ENCODE assay signal across 8 cellular contexts in genomic region chr11:30322162-30322561, GRCh38.
DNase-seq lines count a peak whose midpoint lies in the region; ATAC-seq and TF ChIP-seq lines count a peak whose summit lies in the region.

No MANE protein-coding gene starts in this region.

- H3K4me1 ChIP-seq in OCI-LY1 (ENCODE audit: insufficient read depth, low read length, severe bottlenecking): peaks cover 44% of the 10 kb centered on the region

- peak overlapping the region; percentile 98 for H3K4me2 ChIP-seq in OCI-LY1 (ENCODE audit: low read length)

- H3K27ac ChIP-seq in OCI-LY1 (ENCODE audit: low read depth, low read length, poor library complexity, severe bottlenecking): peak overlapping the region; percentile 86

- H3F3A ChIP-seq in OCI-LY1 (ENCODE audit: insufficient read depth, low read length): no peaks in the 10 kb centered on the region

- H3K4me3 ChIP-seq in OCI-LY1 (ENCODE audit: low read depth, low read length, poor library complexity, severe bottlenecking): peak overlapping the region; percentile 87
- H3K4me3 ChIP-seq in epithelial cell of esophagus (ENCODE audit: low read length): peak overlapping the region; percentile 95
- H3K4me3 ChIP-seq in retinal pigment epithelial cell (ENCODE audit: low read length): peak overlapping the region; percentile 85

- peak overlapping the region; percentile 89 for H3K9ac ChIP-seq in OCI-LY1 (ENCODE audit: low read length)

- peak overlapping the region; percentile 38; the same call in 1 of the 2 replicates for H2AFZ ChIP-seq in OCI-LY1 (ENCODE audit: low read length)

- H3K79me2 ChIP-seq in OCI-LY1 (ENCODE audit: insufficient read depth, low read length): peaks cover 40% of the 10 kb centered on the region

- peak; percentile 1 for DNase-seq in DMS53 (lab: John Stamatoyannopoulos, UW)
- no peak for DNase-seq in DMS53 treated with DMSO at 0.1 percent for 48 hours (lab: John Stamatoyannopoulos, UW; ENCODE audit: unreplicated experiment)
- no peak for DNase-seq in epithelial cell of esophagus (ENCODE audit: low read depth)
- DNase-seq in retinal pigment epithelial cell (ENCODE audit: low read depth): no peak
- no peak for DNase-seq in T1000 (lab: John Stamatoyannopoulos, UW)
- DNase-seq in stimulated activated CD4-positive, alpha-beta T cell treated with anti-CD3 and anti-CD28 coated beads, Interleukin-4, amount 100 ng/mL, for 4 hours: no peak

- TF ChIP-seq CTCF in OCI-LY1 (IDR thresholded peaks at IDR 0.05; ENCODE audit: low read length): no peak
- no peak for TF ChIP-seq CTCF in epithelial cell of esophagus (IDR thresholded peaks at IDR 0.05; ENCODE audit: insufficient read depth, low read depth, low read length, missing control alignments)
- no peak for TF ChIP-seq CTCF in retinal pigment epithelial cell (conservative IDR thresholded peaks at IDR 0.05; ENCODE audit: low read depth, low read length)

- H3K9me3 ChIP-seq in OCI-LY1 (ENCODE audit: low read length): no peaks in the 10 kb centered on the region

- no peaks in the 10 kb centered on the region for H4K20me1 ChIP-seq in OCI-LY1 (ENCODE audit: insufficient read depth, low read length)

- H3K27me3 ChIP-seq in OCI-LY1 (ENCODE audit: insufficient read depth, low read length): no peaks in the 10 kb centered on the region

- peaks cover 19% of the 10 kb centered on the region for H3K36me3 ChIP-seq in OCI-LY1 (ENCODE audit: insufficient read depth, low read length)

- no peak for ATAC-seq in GM18873 (IDR thresholded peaks at IDR 0.05; ENCODE audit: low FRiP score, unreplicated experiment)

- no peaks in the 10 kb centered on the region for H3K9me2 ChIP-seq in OCI-LY1 (ENCODE audit: low read depth, low read length)
